10 cellular contexts compared by ENCODE assay signal in genomic region chr14:74563233-74563585, GRCh38. TPM values are rescaled to one million over a fixed set of nuclear protein-coding genes. Genes with fewer than 3 reads are reported as not detected.
A peak's percentile ranks its signal among the peaks of the same experiment; 100 is the strongest.
DNase-seq lines count a peak whose midpoint lies in the region; ATAC-seq and TF ChIP-seq lines count a peak whose summit lies in the region.
"Had no signal": no experiment of that assay in that cellular context is flagged by ENCODE, and none has a peak within 500 bp of the region (broad histone marks: within the 10 kb centered on the region; RNA-seq: fewer than 3 reads in every experiment).

No MANE protein-coding gene starts in this region.

- H3K27ac ChIP-seq in stomach: peak overlapping the region in 3 of 5 donors; percentile 53 to 61 (median 57)

- no peaks in the 10 kb centered on the region for H3K9me3 ChIP-seq in stomach

- no peak for DNase-seq in HFFc6
- DNase-seq in fibroblast of peridontal ligament (ENCODE audit: extremely low read depth): peak; percentile 80
- no peak for DNase-seq in stomach
- no peak for DNase-seq in stimulated activated CD4-positive, alpha-beta T cell treated with anti-CD3 and anti-CD28 coated beads, Interleukin-4, amount 100 ng/mL, for 1 hour
- no peak for DNase-seq in SK-N-DZ (ENCODE audit: low spot score)
- DNase-seq: naive B cell; NCI-H2227 treated with DMSO at 0.1 percent for 48 hours; stimulated activated CD4-positive, alpha-beta T cell treated with anti-CD3 and anti-CD28 coated beads, Interleukin-15, amount 100 ng/mL, for 24 hours had no signal

- no peak overlapping the region for H3K4me3 Mint-ChIP-seq in HFFc6
- H3K4me3 Mint-ChIP-seq: naive B cell had no signal

- no peak for TF ChIP-seq EP300 in stomach (IDR thresholded peaks at IDR 0.05)

- intact Hi-C loops in stomach (cut with DNase I; ENCODE audit: low total_unique reads): no loop called here

- H3K4me3 ChIP-seq in WI38 (ENCODE audit: low read depth, low read length) (peak overlapping the region; percentile 43), stomach (no peak overlapping the region)

- WGBS in stomach, 5 donors: 55 to 61% (median 58%) methylated on average over 5 of the region's 5 CpGs

- peaks cover 1% of the 10 kb centered on the region; the same call in 1 of the 2 replicates for H3K27me3 Mint-ChIP-seq in HFFc6 (ENCODE audit: insufficient read depth)

- H3K4me1 Mint-ChIP-seq in HFFc6 (ENCODE audit: low read depth): peaks cover 51% of the 10 kb centered on the region
- H3K4me1 Mint-ChIP-seq: naive B cell had no signal

- TF ChIP-seq CTCF in HFFc6 (IDR thresholded peaks at IDR 0.05): no peak
- TF ChIP-seq CTCF in WI38 (IDR thresholded peaks at IDR 0.05; ENCODE audit: low read depth, low read length): no peak
- TF ChIP-seq CTCF in stomach (IDR thresholded peaks at IDR 0.05): no peak

- peak overlapping the region; percentile 1; the same call in 1 of the 2 replicates for H3K27ac Mint-ChIP-seq in HFFc6

- no peak for ATAC-seq in GM18505 (IDR thresholded peaks at IDR 0.05; ENCODE audit: unreplicated experiment)

- no peaks in the 10 kb centered on the region for H3K9me3 Mint-ChIP-seq in HFFc6
- H3K9me3 Mint-ChIP-seq: naive B cell had no signal

- H3K36me3 ChIP-seq in stomach: no peaks in the 10 kb centered on the region

- peaks cover 0 to 52% (median 22%) of the 10 kb centered on the region in 4 donors for H3K4me1 ChIP-seq in stomach

- peaks cover 0 to 7% (median 0%) of the 10 kb centered on the region in 3 donors for H3K27me3 ChIP-seq in stomach

- no peak for TF ChIP-seq POLR2A in stomach (IDR thresholded peaks at IDR 0.05)
- no peak for TF ChIP-seq POLR2A in GM18505 (IDR thresholded peaks at IDR 0.05; ENCODE audit: borderline replicate concordance, extremely low read depth, insufficient read depth, insufficient read length)

- H3K36me3 Mint-ChIP-seq in HFFc6 (ENCODE audit: low read depth): peaks cover 9% of the 10 kb centered on the region
- H3K36me3 Mint-ChIP-seq: naive B cell had no signal

RNA-seq across cellular contexts. Expression of gene LTBP2, which starts 48.8 kb away (rescaled TPM):
- 100 to 1,000 TPM; 109 to 165 (median 120) TPM for total RNA-seq in HFFc6 (2021; fragmentation: NEBNext Ultra II Directional; extraction: Animal tissue kit (Norgen Biotek cat#: 25700))
- 10 to 100 TPM in 3 of 5 donors, 1 to 10 TPM in 2; 5.8 to 36.2 (median 10.5) TPM for total RNA-seq in stomach
- 1 to 10 TPM; 2.9 to 5.9 (median 3.4) TPM for polyA plus RNA-seq in stomach
- polyA plus RNA-seq in SK-N-DZ (2014; cell fraction: cytosol; rRNA removed): 0.01 TPM in 1 of 2 replicates, not detected in the other
- polyA plus RNA-seq in SK-N-DZ (2014; cell fraction: nucleus; rRNA removed): not detected in 2 replicates
